ENCODE assay signal across 8 cellular contexts in genomic region chr19:38851622-38852230, GRCh38. TPM values are rescaled to one million over a fixed set of nuclear protein-coding genes. Genes with fewer than 3 reads are reported as not detected.
DNase-seq lines count a peak whose midpoint lies in the region; ATAC-seq and TF ChIP-seq lines count a peak whose summit lies in the region.

No MANE protein-coding gene starts in this region.

- peak; percentile 33 for ATAC-seq in HG03439 (IDR thresholded peaks at IDR 0.05; ENCODE audit: unreplicated experiment)
- ATAC-seq in GM21390 (IDR thresholded peaks at IDR 0.05; ENCODE audit: unreplicated experiment): no peak

- TF ChIP-seq CTCF in GM06990 (IDR thresholded peaks at IDR 0.05; ENCODE audit: insufficient read depth, low read length, poor library complexity, severe bottlenecking) (no peak), liver (IDR thresholded peaks at IDR 0.05; ENCODE audit: low read depth, low read length, missing input control) (no peak)

- intact Hi-C loops in dendritic cell treated with granulocyte-macrophage colony-stimulating factor and Interleukin-4, amounts not matched to agents 40 ng/mL and 50 ng/mL, for 4 days (cut with micrococcal nuclease): loop anchor here (1.0 kb wide), 1 partner anchor 18 kb away; no protein-coding TSS in a partner anchor

- peak overlapping the region; percentile 95 to 100 for H3K27ac ChIP-seq in liver (ENCODE audit: low read depth in 1 of 2, low read length in 2 of 2)

- no peaks in the 10 kb centered on the region for H3K9me3 Mint-ChIP-seq in dendritic cell treated with granulocyte-macrophage colony-stimulating factor and Interleukin-4, amounts not matched to agents 40 ng/mL and 50 ng/mL, for 4 days

- WGBS in liver: under 1% methylated on average over 67 of the region's 67 CpGs

- peaks cover 37% of the 10 kb centered on the region for H3K4me1 Mint-ChIP-seq in dendritic cell treated with granulocyte-macrophage colony-stimulating factor and Interleukin-4, amounts not matched to agents 40 ng/mL and 50 ng/mL, for 4 days (ENCODE audit: low read depth)

- peaks cover 5 to 34% (median 25%) of the 10 kb centered on the region in 4 donors for H3K4me1 ChIP-seq in liver (ENCODE audit: control insufficient read depth in 4 of 4, insufficient read depth in 4 of 4, low read length in 3 of 4)

- H3K36me3 ChIP-seq in GM06990 (ENCODE audit: control insufficient read depth, insufficient read depth, low read length) (peaks cover 11% of the 10 kb centered on the region), liver (ENCODE audit: control insufficient read depth in 4 of 4, insufficient read depth in 3 of 4, low read depth in 1 of 4, low read length in 3 of 4) (peaks cover 0 to 9% (median 5%) of the 10 kb centered on the region in 4 donors)

- H3K9ac ChIP-seq in liver (ENCODE audit: low read depth in 1 of 2, low read length in 2 of 2): peak overlapping the region; percentile 84 to 100

- no peak for TF ChIP-seq RAD21 in liver (IDR thresholded peaks at IDR 0.05)

- DNase-seq in GM06990 (ENCODE audit: extremely low read depth, insufficient read length) (peak; percentile 94), NCI-H69 (lab: John Stamatoyannopoulos, UW) (peak; percentile 97)
- DNase-seq in activated CD4-positive, alpha-beta T cell treated with anti-CD3 and anti-CD28 coated beads, Interleukin-2, amount 50 U/mL, for 24 hours (ENCODE audit: low read depth in 1 of 2, low spot score in 1 of 2): peak; percentile 76 to 89
- peak; percentile 89 for DNase-seq in stimulated activated CD4-positive, alpha-beta T cell treated with anti-CD3 and anti-CD28 coated beads, Interleukin-2, amount 100 ng/mL, for 4 hours (ENCODE audit: low read depth)

- H3K4me3 ChIP-seq in GM06990 (replicated peaks; ENCODE audit: low read depth, low read length): peak overlapping the region; percentile 89
- H3K4me3 ChIP-seq in liver (ENCODE audit: low read depth in 1 of 3, low read length in 3 of 3): peak overlapping the region; percentile 74 to 93 (median 90)

- peak overlapping the region; percentile 99 for H3K27ac Mint-ChIP-seq in dendritic cell treated with granulocyte-macrophage colony-stimulating factor and Interleukin-4, amounts not matched to agents 40 ng/mL and 50 ng/mL, for 4 days

- peak overlapping the region; percentile 88 for H3K4me3 Mint-ChIP-seq in dendritic cell treated with granulocyte-macrophage colony-stimulating factor and Interleukin-4, amounts not matched to agents 40 ng/mL and 50 ng/mL, for 4 days

- H3K27me3 Mint-ChIP-seq in dendritic cell treated with granulocyte-macrophage colony-stimulating factor and Interleukin-4, amounts not matched to agents 40 ng/mL and 50 ng/mL, for 4 days: peaks cover 6% of the 10 kb centered on the region

- H3K36me3 Mint-ChIP-seq in dendritic cell treated with granulocyte-macrophage colony-stimulating factor and Interleukin-4, amounts not matched to agents 40 ng/mL and 50 ng/mL, for 4 days (ENCODE audit: low read depth): peaks cover 55% of the 10 kb centered on the region

- H3K9me3 ChIP-seq in liver (ENCODE audit: control insufficient read depth in 4 of 4, low read length in 3 of 4): no peaks in the 10 kb centered on the region

- H3K27me3 ChIP-seq in GM06990 (replicated peaks; ENCODE audit: control insufficient read depth, insufficient read depth, low read length) (no peaks in the 10 kb centered on the region), liver (ENCODE audit: control insufficient read depth in 4 of 4, insufficient read depth in 4 of 4, low read length in 3 of 4) (no peaks in the 10 kb centered on the region)

TF ChIP-seq in liver, 16 proteins besides CTCF, POLR2A, EP300 and RAD21:
- TF ChIP-seq RXRA (IDR thresholded peaks at IDR 0.05) (no peak), HNF4G (IDR thresholded peaks at IDR 0.05) (no peak), TAF1 (conservative IDR thresholded peaks at IDR 0.05) (no peak), YY1 (IDR thresholded peaks at IDR 0.05) (peak; percentile 15), EGR1 (IDR thresholded peaks at IDR 0.05; ENCODE audit: low read depth in 2 of 2) (peak; percentile 70 to 90), ZBTB33 (IDR thresholded peaks at IDR 0.05) (no peak), JUND (IDR thresholded peaks at IDR 0.05) (no peak), FOXA1 (IDR thresholded peaks at IDR 0.05) (no peak), SP1 (IDR thresholded peaks at IDR 0.05) (peak; percentile 39)
- TF ChIP-seq, protein P1, sequence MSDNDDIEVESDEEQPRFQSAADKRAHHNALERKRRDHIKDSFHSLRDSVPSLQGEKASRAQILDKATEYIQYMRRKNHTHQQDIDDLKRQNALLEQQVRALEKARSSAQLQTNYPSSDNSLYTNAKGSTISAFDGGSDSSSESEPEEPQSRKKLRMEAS (IDR thresholded peaks at IDR 0.05): peak; percentile 50
- TF ChIP-seq, protein P2, sequence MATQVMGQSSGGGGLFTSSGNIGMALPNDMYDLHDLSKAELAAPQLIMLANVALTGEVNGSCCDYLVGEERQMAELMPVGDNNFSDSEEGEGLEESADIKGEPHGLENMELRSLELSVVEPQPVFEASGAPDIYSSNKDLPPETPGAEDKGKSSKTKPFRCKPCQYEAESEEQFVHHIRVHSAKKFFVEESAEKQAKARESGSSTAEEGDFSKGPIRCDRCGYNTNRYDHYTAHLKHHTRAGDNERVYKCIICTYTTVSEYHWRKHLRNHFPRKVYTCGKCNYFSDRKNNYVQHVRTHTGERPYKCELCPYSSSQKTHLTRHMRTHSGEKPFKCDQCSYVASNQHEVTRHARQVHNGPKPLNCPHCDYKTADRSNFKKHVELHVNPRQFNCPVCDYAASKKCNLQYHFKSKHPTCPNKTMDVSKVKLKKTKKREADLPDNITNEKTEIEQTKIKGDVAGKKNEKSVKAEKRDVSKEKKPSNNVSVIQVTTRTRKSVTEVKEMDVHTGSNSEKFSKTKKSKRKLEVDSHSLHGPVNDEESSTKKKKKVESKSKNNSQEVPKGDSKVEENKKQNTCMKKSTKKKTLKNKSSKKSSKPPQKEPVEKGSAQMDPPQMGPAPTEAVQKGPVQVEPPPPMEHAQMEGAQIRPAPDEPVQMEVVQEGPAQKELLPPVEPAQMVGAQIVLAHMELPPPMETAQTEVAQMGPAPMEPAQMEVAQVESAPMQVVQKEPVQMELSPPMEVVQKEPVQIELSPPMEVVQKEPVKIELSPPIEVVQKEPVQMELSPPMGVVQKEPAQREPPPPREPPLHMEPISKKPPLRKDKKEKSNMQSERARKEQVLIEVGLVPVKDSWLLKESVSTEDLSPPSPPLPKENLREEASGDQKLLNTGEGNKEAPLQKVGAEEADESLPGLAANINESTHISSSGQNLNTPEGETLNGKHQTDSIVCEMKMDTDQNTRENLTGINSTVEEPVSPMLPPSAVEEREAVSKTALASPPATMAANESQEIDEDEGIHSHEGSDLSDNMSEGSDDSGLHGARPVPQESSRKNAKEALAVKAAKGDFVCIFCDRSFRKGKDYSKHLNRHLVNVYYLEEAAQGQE (IDR thresholded peaks at IDR 0.05): peak; percentile 36

RNA-seq across cellular contexts. Expression of gene HNRNPL, which starts 1.9 kb away (rescaled TPM):
- 100 to 1,000 TPM; 115 to 166 TPM for total RNA-seq in liver
- polyA plus RNA-seq in liver: 10 to 100 TPM; 50.4 to 76.5 TPM

RNA-seq across cellular contexts. Expression of gene ECH1, which starts 20.1 kb away (rescaled TPM):
- total RNA-seq in liver: 100 to 1,000 TPM; 226 to 259 TPM
- 1,000 to 10,000 TPM in 1 of 2 donors, 100 to 1,000 TPM in 1; 581 to 1,082 TPM for polyA plus RNA-seq in liver

RNA-seq across cellular contexts. Expression of gene RINL, which starts 26.3 kb away (rescaled TPM):
- total RNA-seq in liver: 1 to 10 TPM; 4.9 to 5.5 TPM
- polyA plus RNA-seq in liver: 1 to 10 TPM; 5.5 to 8.7 TPM

RNA-seq across cellular contexts. Expression of gene LGALS4, which starts 39.0 kb away (rescaled TPM):
- 10 to 100 TPM in 1 of 2 donors, under 1 TPM in 1; 0.42 to 13.7 TPM for total RNA-seq in liver
- 10 to 100 TPM; 10.5 to 40.6 TPM for polyA plus RNA-seq in liver

RNA-seq across cellular contexts. Expression of gene SIRT2, which starts 47.7 kb away (rescaled TPM):
- total RNA-seq in liver: 10 to 100 TPM; 21.8 to 42.2 TPM
- 10 to 100 TPM; 26.1 to 27.6 TPM for polyA plus RNA-seq in liver
